Comparison of ENCODE assay signal across 12 cellular contexts in the genomic region with DNA sequence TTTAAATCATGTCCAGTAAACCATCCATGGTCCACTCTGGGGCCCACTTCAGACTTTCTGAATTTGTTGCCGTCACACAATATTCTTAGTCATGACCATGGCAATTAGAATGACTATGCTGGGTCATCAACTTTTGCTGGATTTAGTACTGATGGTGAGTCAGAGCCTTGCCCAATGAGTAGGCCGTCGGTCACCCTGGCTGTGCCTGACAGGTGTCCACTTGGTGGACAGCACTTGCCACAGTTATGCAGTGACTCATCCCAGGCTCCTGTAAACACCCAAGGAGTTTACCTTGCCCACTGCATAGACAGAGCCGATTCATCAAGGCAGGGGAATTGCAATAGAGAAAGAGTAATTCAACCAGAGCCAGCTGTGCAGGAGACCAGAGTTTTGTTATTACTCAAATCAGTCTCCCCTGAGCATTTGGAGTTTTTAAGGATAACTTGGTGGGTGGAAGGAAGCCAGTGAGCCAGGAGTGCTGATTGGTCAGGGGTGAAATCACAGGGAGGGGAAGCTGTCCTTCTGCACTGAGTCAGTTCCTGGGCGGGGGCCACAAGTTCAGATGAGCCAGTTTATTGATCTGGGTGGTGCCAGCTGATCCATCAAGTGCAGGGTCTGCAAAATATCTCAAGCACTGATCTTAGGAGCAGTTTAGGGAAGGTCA.
A peak's percentile ranks its signal among the peaks of the same experiment; 100 is the strongest.
DNase-seq lines count a peak whose midpoint lies in the region; ATAC-seq lines count a peak whose summit lies in the region.
"Had no signal": no experiment of that assay in that cellular context is flagged by ENCODE, and none has a peak within 500 bp of the region (broad histone marks: within the 10 kb centered on the region; RNA-seq: fewer than 3 reads in every experiment).

No MANE protein-coding gene starts in this region.

- DNase-seq in AG20443 (ENCODE audit: low spot score): peak; percentile 69
- DNase-seq in LHCN-M2 (ENCODE audit: low read depth): peak; percentile 97
- DNase-seq in dedifferentiated amniotic fluid mesenchymal stem cell (ENCODE audit: extremely low spot score): peak; percentile 25
- peak; percentile 64 for DNase-seq in mesenteric fat pad (ENCODE audit: low spot score)
- no peak for DNase-seq in globus pallidus (ENCODE audit: low spot score)
- no peak for DNase-seq in DMS 273 (lab: John Stamatoyannopoulos, UW; ENCODE audit: unreplicated experiment)
- DNase-seq in stimulated activated naive CD4-positive, alpha-beta T cell (lab: John Stamatoyannopoulos, UW): no peak
- DNase-seq: activated T-cell treated with anti-CD3 and anti-CD28 coated beads, Interleukin-2, amount 50 U/mL, for 72 hours; Caco-2; NCI-H1048; stimulated activated CD4-positive, alpha-beta T cell treated with anti-CD3 and anti-CD28 coated beads, Interleukin-2, amount 100 ng/mL, for 48 hours had no signal

- ATAC-seq in HG03469 (IDR thresholded peaks at IDR 0.05; ENCODE audit: unreplicated experiment): no peak
- ATAC-seq: activated T-cell treated with anti-CD3 and anti-CD28 coated beads, Interleukin-2, amount 50 U/mL, for 72 hours had no signal

Comparison
In these comparisons a context has a peak if more than half of its experiments do, and no peak if none do; other contexts are left out.
1. DNase-seq: peak in AG20443 (single experiment), LHCN-M2 (single experiment), dedifferentiated amniotic fluid mesenchymal stem cell (single experiment) and mesenteric fat pad (single experiment); none in globus pallidus (single experiment), DMS 273 (single experiment) and stimulated activated naive CD4-positive, alpha-beta T cell (0 of 6).